Comparison of ENCODE assay signal across 8 cellular contexts in genomic region chr17:49677933-49678847, GRCh38. TPM values are rescaled to one million over a fixed set of nuclear protein-coding genes. Genes with fewer than 3 reads are reported as not detected.
DNase-seq lines count a peak whose midpoint lies in the region; ATAC-seq and TF ChIP-seq lines count a peak whose summit lies in the region.

Gene SPOP, minus strand, starts transcription at chr17:49678097. Its CDS starts 55,287 bp downstream, at chr17:49622810.

- no peaks in the 10 kb centered on the region for H3K9me2 ChIP-seq in Loucy (replicated peaks; ENCODE audit: low read depth, low read length)

- no peaks in the 10 kb centered on the region for H3K9me3 Mint-ChIP-seq in natural killer cell treated with Interleukin-12 subunit alpha and Interleukin-12 subunit beta and Interleukin-15 and Interleukin-18, amount 100 ng/mL, for 72 hours

- H3K4me1 ChIP-seq in Loucy (ENCODE audit: insufficient read depth, low read length, poor library complexity, severe bottlenecking) = peaks cover 24% of the 10 kb centered on the region

- H3K9ac ChIP-seq in Loucy (ENCODE audit: low read depth, low read length, poor library complexity, severe bottlenecking) = peak within 1 kb of the TSS; percentile 83

- DNase-seq in Daoy (ENCODE audit: low read depth) (peak; percentile 98), H4 (ENCODE audit: low spot score) (peak; percentile 100), fibroblast of peridontal ligament (ENCODE audit: extremely low read depth) (peak; percentile 99)
- DNase-seq in activated T-helper 9 cell treated with anti-CD3 and anti-CD28 coated beads, Interleukin-2, amount 50 U/mL, for 16 hours (ENCODE audit: low read depth) = peak; percentile 99
- DNase-seq in natural killer cell treated with Interleukin-12 subunit alpha and Interleukin-12 subunit beta and Interleukin-15 and Interleukin-18, amount 100 ng/mL, for 72 hours (ENCODE audit: low spot score) = peak; percentile 99
- peak; percentile 99 for DNase-seq in stimulated activated naive CD8-positive, alpha-beta T cell treated with anti-CD3 and anti-CD28 coated beads, Interleukin-15, Interleukin-2, amounts not matched to agents 100 U/mL and 50 U/mL, for 24 hours

- no peaks in the 10 kb centered on the region for H3F3A ChIP-seq in Loucy (ENCODE audit: low read depth)

- peak; percentile 99 for ATAC-seq in natural killer cell treated with Interleukin-12 subunit alpha and Interleukin-12 subunit beta and Interleukin-15 and Interleukin-18, amount 100 ng/mL, for 72 hours
- ATAC-seq in stimulated activated naive CD8-positive, alpha-beta T cell treated with anti-CD3 and anti-CD28 coated beads, Interleukin-15, Interleukin-2, amounts not matched to agents 100 U/mL and 50 U/mL, for 24 hours = peak; percentile 98

- H3K4me3 ChIP-seq in Loucy (ENCODE audit: low read length, poor library complexity, severe bottlenecking) = peak within 1 kb of the TSS; percentile 85

- peak within 1 kb of the TSS; percentile 90 to 91 for H3K27ac Mint-ChIP-seq in natural killer cell treated with Interleukin-12 subunit alpha and Interleukin-12 subunit beta and Interleukin-15 and Interleukin-18, amount 100 ng/mL, for 72 hours

- H3K9me3 ChIP-seq in Loucy (ENCODE audit: insufficient read depth, low read depth, low read length) = no peaks in the 10 kb centered on the region

- no peaks in the 10 kb centered on the region for H3K27me3 Mint-ChIP-seq in natural killer cell treated with Interleukin-12 subunit alpha and Interleukin-12 subunit beta and Interleukin-15 and Interleukin-18, amount 100 ng/mL, for 72 hours

- H3K79me2 ChIP-seq in Loucy (ENCODE audit: insufficient read depth, low read length) = peaks cover 39% of the 10 kb centered on the region

- H3K27me3 ChIP-seq in Loucy (ENCODE audit: insufficient read depth, low read length, poor library complexity, severe bottlenecking) = no peaks in the 10 kb centered on the region

- TF ChIP-seq CTCF in Loucy (conservative IDR thresholded peaks at IDR 0.05; ENCODE audit: low read length) = no peak

- peak within 1 kb of the TSS; percentile 87 for H3K4me3 Mint-ChIP-seq in natural killer cell treated with Interleukin-12 subunit alpha and Interleukin-12 subunit beta and Interleukin-15 and Interleukin-18, amount 100 ng/mL, for 72 hours

- H2AFZ ChIP-seq in Loucy (ENCODE audit: low read length) = peak within 1 kb of the TSS; percentile 98

- peak; percentile 69 for TF ChIP-seq POLR2A in Raji (IDR thresholded peaks at IDR 0.05; ENCODE audit: insufficient read depth, low read depth, low read length)

- peaks cover 38% of the 10 kb centered on the region for H4K20me1 ChIP-seq in Loucy (ENCODE audit: insufficient read depth, low read length, poor library complexity, severe bottlenecking)

- peaks cover 10% of the 10 kb centered on the region for H3K36me3 Mint-ChIP-seq in natural killer cell treated with Interleukin-12 subunit alpha and Interleukin-12 subunit beta and Interleukin-15 and Interleukin-18, amount 100 ng/mL, for 72 hours

- peak within 1 kb of the TSS; percentile 90 for H3K4me2 ChIP-seq in Loucy (ENCODE audit: low read depth, low read length, poor library complexity, severe bottlenecking)

- H3K36me3 ChIP-seq in Loucy (ENCODE audit: insufficient read depth, low read length) = no peaks in the 10 kb centered on the region

- peaks cover 36 to 43% of the 10 kb centered on the region in 2 donors for H3K4me1 Mint-ChIP-seq in natural killer cell treated with Interleukin-12 subunit alpha and Interleukin-12 subunit beta and Interleukin-15 and Interleukin-18, amount 100 ng/mL, for 72 hours (ENCODE audit: low read depth in 2 of 2)

RNA-seq across cellular contexts. Expression of gene SPOP, which starts in this region (rescaled TPM):
- 27.1 and 32.9 TPM in 2 replicates for total RNA-seq in Daoy (2014; rRNA removed; shearing (Covaris generic))
- 30.7 and 43.9 TPM in 2 replicates for total RNA-seq in H4 (2014; rRNA removed; shearing (Covaris generic))
- total RNA-seq in natural killer cell treated with Interleukin-12 subunit alpha and Interleukin-12 subunit beta and Interleukin-15 and Interleukin-18, amount 100 ng/mL, for 72 hours = 10 to 100 TPM; 59.3 to 87.7 TPM

Comparison
In these comparisons a context has a peak if more than half of its experiments do, and no peak if none do; other contexts are left out.
1. Peak in every context shown above with its lines: DNase-seq, ATAC-seq and H3K4me3 ChIP-seq.